ENCODE assay signal across 14 cellular contexts in the genomic region with DNA sequence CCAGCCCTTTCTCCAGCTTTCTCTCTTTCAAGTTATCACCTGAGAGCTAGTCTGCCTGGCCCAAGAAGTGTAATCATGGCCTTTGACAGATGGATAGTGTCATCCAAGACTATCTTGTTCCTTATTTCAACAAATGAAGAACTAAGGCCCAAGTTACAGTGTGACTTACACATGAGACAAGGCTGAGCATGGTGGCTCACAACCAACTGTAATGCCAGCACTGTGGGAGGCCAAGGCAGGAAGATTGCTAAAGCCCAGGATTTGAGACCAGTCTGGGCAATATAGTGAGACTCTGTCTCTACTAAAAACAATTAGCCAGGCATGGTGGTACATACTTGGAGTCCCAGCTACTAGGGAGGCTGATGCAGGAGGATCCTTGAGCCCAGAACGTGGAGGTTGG. TPM values are rescaled to one million over a fixed set of nuclear protein-coding genes. Genes with fewer than 3 reads are reported as not detected.
DNase-seq lines count a peak whose midpoint lies in the region; ATAC-seq, FAIRE-seq and TF ChIP-seq lines count a peak whose summit lies in the region.
"Had no signal": no experiment of that assay in that cellular context is flagged by ENCODE, and none has a peak within 500 bp of the region (broad histone marks: within the 10 kb centered on the region; RNA-seq: fewer than 3 reads in every experiment).

No MANE protein-coding gene starts in this region.

- H3K4me1 ChIP-seq in IMR-90 (ENCODE audit: control insufficient read depth, insufficient read depth, low read length) (peaks cover 23% of the 10 kb centered on the region), endodermal cell (ENCODE audit: control insufficient read depth, insufficient read depth, low read length) (peaks cover 21% of the 10 kb centered on the region)

- peak overlapping the region; percentile 100 for H2BK5ac ChIP-seq in IMR-90 (ENCODE audit: low read depth, low read length, poor library complexity, severe bottlenecking)

- 83% methylated on average over 1 of the region's 1 CpG; no CpG with 5 or more reads in 1 of the 2 experiments for WGBS in IMR-90 (ENCODE audit: extremely low coverage in 2 of 2, insufficient read length in 1 of 2), 2 experiments
- 82 to 86% methylated on average over 1 of the region's 1 CpG for WGBS in endodermal cell (ENCODE audit: insufficient coverage in 1 of 2, insufficient read length in 1 of 2), 2 experiments

- no TSS peak for BruUV-seq in IMR-90 (replicated peaks; lab: Mats Ljungman, UMichigan)

- H3K14ac ChIP-seq in IMR-90 (replicated peaks; ENCODE audit: low read depth, low read length): peak overlapping the region; percentile 100

- H2AFZ ChIP-seq in IMR-90 (replicated peaks; ENCODE audit: low read length, poor library complexity): no peak overlapping the region

- H3K27ac ChIP-seq in IMR-90 (ENCODE audit: insufficient read depth, low read length) (peak overlapping the region; percentile 98), endodermal cell (ENCODE audit: low read depth, low read length) (no peak overlapping the region)

- H3K27me3 ChIP-seq in IMR-90 (ENCODE audit: control insufficient read depth, insufficient read depth, low read length) (no peaks in the 10 kb centered on the region), endodermal cell (ENCODE audit: control insufficient read depth, insufficient read depth, low read length, poor library complexity, severe bottlenecking) (no peaks in the 10 kb centered on the region)

- TF ChIP-seq CTCF in IMR-90 (conservative IDR thresholded peaks at IDR 0.05; ENCODE audit: low read depth, low read length): no peak
- no peak for TF ChIP-seq CTCF in endodermal cell (conservative IDR thresholded peaks at IDR 0.05)
- no peak for TF ChIP-seq CTCF in osteocyte (IDR thresholded peaks at IDR 0.05)
- no peak for TF ChIP-seq CTCF in nephron progenitor cell (IDR thresholded peaks at IDR 0.05)

- H3K4me3 Mint-ChIP-seq in endodermal cell: no peak overlapping the region
- H3K4me3 Mint-ChIP-seq in osteocyte (ENCODE audit: unreplicated experiment): no peak overlapping the region
- H3K4me3 Mint-ChIP-seq in nephron progenitor cell: no peak overlapping the region
- H3K4me3 Mint-ChIP-seq: stimulated activated naive B cell treated with anti-CD40 and anti-IgM and Interleukin-4, amounts not matched to agents 10 μg/mL and 1 μg/mL and 100 μg/mL, for 72 hours; T-helper 1 cell treated with Interleukin-12 subunit alpha and Interleukin-12 subunit beta and Interleukin-4 antibody, amounts not matched to agents 30 μg/mL and 1 μg/mL, for 36 hours had no signal

- H3K9me3 Mint-ChIP-seq in endodermal cell: peaks cover 9% of the 10 kb centered on the region
- no peaks in the 10 kb centered on the region for H3K9me3 Mint-ChIP-seq in osteocyte (ENCODE audit: unreplicated experiment)
- H3K9me3 Mint-ChIP-seq in nephron progenitor cell: peaks cover 5% of the 10 kb centered on the region
- H3K9me3 Mint-ChIP-seq: stimulated activated naive B cell treated with anti-CD40 and anti-IgM and Interleukin-4, amounts not matched to agents 10 μg/mL and 1 μg/mL and 100 μg/mL, for 72 hours; T-helper 1 cell treated with Interleukin-12 subunit alpha and Interleukin-12 subunit beta and Interleukin-4 antibody, amounts not matched to agents 30 μg/mL and 1 μg/mL, for 36 hours had no signal

- dilution Hi-C loops in IMR-90 (cut with HindIII; ENCODE audit: low sequenced_read_pairs, unreplicated experiment): no loop called here

- H4K5ac ChIP-seq in IMR-90 (ENCODE audit: low read depth, low read length): peak overlapping the region; percentile 98

- peak overlapping the region; percentile 92 for H2AK9ac ChIP-seq in IMR-90 (replicated peaks; ENCODE audit: low read depth, low read length, poor library complexity)

- in situ Hi-C loops in IMR-90 (cut with MboI; ENCODE audit: low sequenced_read_pairs): no loop called here

- POLR2A ChIA-PET in IMR-90 (lab: Charles Lee; ENCODE audit: unreplicated experiment): no interaction called here

- peak overlapping the region; percentile 99 for H4K91ac ChIP-seq in IMR-90 (ENCODE audit: insufficient read depth, low read depth, low read length)

- H3K18ac ChIP-seq in IMR-90 (ENCODE audit: low read depth, low read length): peak overlapping the region; percentile 97

- ATAC-seq in IMR-90 (ENCODE audit: low read depth) (no peak), HG03521 (IDR thresholded peaks at IDR 0.05; ENCODE audit: unreplicated experiment) (no peak)
- ATAC-seq: stimulated activated naive B cell treated with anti-CD40 and anti-IgM and Interleukin-4, amounts not matched to agents 10 μg/mL and 1 μg/mL and 100 μg/mL, for 72 hours had no signal

- H3K79me1 ChIP-seq in IMR-90 (ENCODE audit: low read depth in 1 of 2, low read length in 2 of 2): peaks cover 5 to 43% of the 10 kb centered on the region in 2 experiments; a peak in 3 of 4 replicates

- H3K56ac ChIP-seq in IMR-90 (ENCODE audit: extremely low read depth, insufficient read depth, low read length): peak overlapping the region; percentile 72

- peak overlapping the region; percentile 100 for H3K4ac ChIP-seq in IMR-90 (ENCODE audit: low read depth, low read length)

- peaks cover 2% of the 10 kb centered on the region for H3K36me3 ChIP-seq in IMR-90 (ENCODE audit: control insufficient read depth, insufficient read depth, low read length)
- H3K36me3 ChIP-seq in endodermal cell (ENCODE audit: control insufficient read depth, insufficient read depth, low read length): peaks cover 2% of the 10 kb centered on the region

- H3K4me1 Mint-ChIP-seq in endodermal cell: peaks cover 23% of the 10 kb centered on the region
- peaks cover 50% of the 10 kb centered on the region for H3K4me1 Mint-ChIP-seq in osteocyte (ENCODE audit: unreplicated experiment)
- H3K4me1 Mint-ChIP-seq in nephron progenitor cell: peaks cover 22% of the 10 kb centered on the region

- CTCF ChIA-PET in IMR-90 (lab: Yijun Ruan, JAX): no interaction called here

- H3K9me3 ChIP-seq in IMR-90 (ENCODE audit: control insufficient read depth, insufficient read depth, low read length): no peaks in the 10 kb centered on the region
- no peaks in the 10 kb centered on the region for H3K9me3 ChIP-seq in endodermal cell (ENCODE audit: control insufficient read depth, low read length)

- H3K4me3 ChIP-seq in IMR-90 (ENCODE audit: insufficient read depth, low read depth, low read length): no peak overlapping the region
- no peak overlapping the region for H3K4me3 ChIP-seq in endodermal cell (ENCODE audit: low read length)

- peak overlapping the region; percentile 100 for H2BK20ac ChIP-seq in IMR-90 (ENCODE audit: low read depth, low read length)

- H3K36me3 Mint-ChIP-seq in endodermal cell (ENCODE audit: low read depth) (peaks cover 2% of the 10 kb centered on the region), osteocyte (ENCODE audit: unreplicated experiment) (no peaks in the 10 kb centered on the region), nephron progenitor cell (ENCODE audit: low read depth) (no peaks in the 10 kb centered on the region)
- H3K36me3 Mint-ChIP-seq: stimulated activated naive B cell treated with anti-CD40 and anti-IgM and Interleukin-4, amounts not matched to agents 10 μg/mL and 1 μg/mL and 100 μg/mL, for 72 hours had no signal

- peak overlapping the region; percentile 99 for H2AK5ac ChIP-seq in IMR-90 (ENCODE audit: low read depth, low read length)

- intact Hi-C loops in IMR-90 (cut with micrococcal nuclease): no loop called here

- H3K27me3 Mint-ChIP-seq in endodermal cell (ENCODE audit: insufficient read depth): no peaks in the 10 kb centered on the region
- H3K27me3 Mint-ChIP-seq in osteocyte (ENCODE audit: unreplicated experiment): no peaks in the 10 kb centered on the region
- peaks cover 6% of the 10 kb centered on the region for H3K27me3 Mint-ChIP-seq in nephron progenitor cell (ENCODE audit: low read depth, poor library complexity)
- H3K27me3 Mint-ChIP-seq: stimulated activated naive B cell treated with anti-CD40 and anti-IgM and Interleukin-4, amounts not matched to agents 10 μg/mL and 1 μg/mL and 100 μg/mL, for 72 hours had no signal

- DNase-seq in CD1c-positive myeloid dendritic cell (ENCODE audit: extremely low spot score): peak; percentile 63
- no peak for DNase-seq in IMR-90
- DNase-seq in endodermal cell: no peak
- no peak for DNase-seq in osteocyte (ENCODE audit: extremely low spot score, unreplicated experiment)
- DNase-seq in H54 (ENCODE audit: insufficient read length, low spot score): no peak
- no peak for DNase-seq in effector CD4-positive, alpha-beta T cell
- no peak for DNase-seq in nephron progenitor cell
- DNase-seq: C1 segment of cervical spinal cord; central memory CD4-positive, alpha-beta T cell; NK-92 treated with Interleukin-12 subunit alpha and Interleukin-12 subunit beta, amount 100 ng/mL, for 24 hours; stimulated activated CD4-positive, alpha-beta T cell treated with anti-CD3 and anti-CD28 coated beads, Interleukin-2, amount 100 ng/mL, for 48 hours; stimulated activated naive B cell treated with anti-CD40 and anti-IgM and Interleukin-4, amounts not matched to agents 10 μg/mL and 1 μg/mL and 100 μg/mL, for 72 hours had no signal

- FAIRE-seq in H54 (lab: Jason Lieb, UNC): no peak

- H3K9ac ChIP-seq in IMR-90 (ENCODE audit: low read depth, low read length) (peak overlapping the region; percentile 30; the same call in 1 of the 2 replicates), endodermal cell (ENCODE audit: extremely low read depth, low read length, poor library complexity, severe bottlenecking) (no peak overlapping the region)

- no peak for TF ChIP-seq RAD21 in IMR-90 (IDR thresholded peaks at IDR 0.05; ENCODE audit: low read length)

- H3K23ac ChIP-seq in IMR-90 (ENCODE audit: low read depth, low read length): peak overlapping the region; percentile 100

- H2BK120ac ChIP-seq in IMR-90 (ENCODE audit: low read depth, low read length): peak overlapping the region; percentile 100

- peaks cover 8% of the 10 kb centered on the region for H3K9me1 ChIP-seq in IMR-90 (ENCODE audit: insufficient read depth, low read length)

- H3K27ac Mint-ChIP-seq in endodermal cell (peak overlapping the region; percentile 24), osteocyte (ENCODE audit: unreplicated experiment) (peak overlapping the region; percentile 79), nephron progenitor cell (no peak overlapping the region)
- H3K27ac Mint-ChIP-seq: stimulated activated naive B cell treated with anti-CD40 and anti-IgM and Interleukin-4, amounts not matched to agents 10 μg/mL and 1 μg/mL and 100 μg/mL, for 72 hours; T-helper 1 cell treated with Interleukin-12 subunit alpha and Interleukin-12 subunit beta and Interleukin-4 antibody, amounts not matched to agents 30 μg/mL and 1 μg/mL, for 36 hours had no signal

- no peak for TF ChIP-seq POLR2A in IMR-90 (IDR thresholded peaks at IDR 0.05; ENCODE audit: low read depth, low read length)
- TF ChIP-seq POLR2A in H54 (IDR thresholded peaks at IDR 0.05; ENCODE audit: low read depth, low read length): no peak

- H3K4me2 ChIP-seq in IMR-90 (ENCODE audit: low read depth, low read length): no peak overlapping the region

- peak overlapping the region; percentile 96 to 99 for H4K8ac ChIP-seq in IMR-90 (ENCODE audit: low read depth in 2 of 2, low read length in 2 of 2)

- peak overlapping the region; percentile 93 for H2BK15ac ChIP-seq in IMR-90 (ENCODE audit: low read depth, low read length)

- H4K20me1 ChIP-seq in IMR-90 (ENCODE audit: insufficient read depth, low read length): no peaks in the 10 kb centered on the region

RNA-seq across cellular contexts. Expression of a gene that starts 3.7 kb away (rescaled TPM):
- 71.2 and 74.4 TPM in 2 replicates for total RNA-seq in IMR-90 (2012; rRNA removed)
- 148 and 165 TPM in 2 replicates for polyA plus RNA-seq in IMR-90 (2012; rRNA removed)
- polyA plus RNA-seq in IMR-90 (2012; cell fraction: cytosol; rRNA removed): 129 and 158 TPM in 2 replicates
- 168 and 358 TPM in 2 replicates for polyA plus RNA-seq in IMR-90 (2012; cell fraction: nucleus; rRNA removed; ENCODE audit: low replicate concordance)
- 100 to 1,000 TPM in 1 of 2 donors, 10 to 100 TPM in 1; 95.2 to 122 TPM for total RNA-seq in endodermal cell
- polyA plus RNA-seq in endodermal cell (2013, experiment 1 of 2): 76.3 TPM
- 73.8 TPM for polyA plus RNA-seq in endodermal cell (2013, experiment 2 of 2)
- total RNA-seq in osteocyte: 49.0 and 49.7 TPM in 2 replicates

RNA-seq across cellular contexts. Expression of a gene that starts 11.6 kb away (rescaled TPM):
- total RNA-seq in IMR-90 (2012; rRNA removed): 35.6 and 37.6 TPM in 2 replicates
- 72.3 and 81.6 TPM in 2 replicates for polyA plus RNA-seq in IMR-90 (2012; rRNA removed)
- polyA plus RNA-seq in IMR-90 (2012; cell fraction: cytosol; rRNA removed): 45.0 and 67.7 TPM in 2 replicates
- polyA plus RNA-seq in IMR-90 (2012; cell fraction: nucleus; rRNA removed; ENCODE audit: low replicate concordance): 104 and 165 TPM in 2 replicates
- total RNA-seq in endodermal cell: 10 to 100 TPM; 70.9 to 74.2 TPM
- polyA plus RNA-seq in endodermal cell (2013, experiment 1 of 2): 40.4 TPM
- 39.2 TPM for polyA plus RNA-seq in endodermal cell (2013, experiment 2 of 2)
- 82.8 and 85.0 TPM in 2 replicates for total RNA-seq in osteocyte

RNA-seq across cellular contexts. Expression of a gene that starts 49.0 kb away (rescaled TPM):
- total RNA-seq in IMR-90 (2012; rRNA removed): 0.18 and 0.28 TPM in 2 replicates
- 0.44 and 0.53 TPM in 2 replicates for polyA plus RNA-seq in IMR-90 (2012; rRNA removed)
- polyA plus RNA-seq in IMR-90 (2012; cell fraction: cytosol; rRNA removed): 0.36 and 1.0 TPM in 2 replicates
- 1.0 and 2.5 TPM in 2 replicates for polyA plus RNA-seq in IMR-90 (2012; cell fraction: nucleus; rRNA removed; ENCODE audit: low replicate concordance)
- total RNA-seq in endodermal cell: 1 to 10 TPM in 1 of 2 donors, under 1 TPM in 1; 0.79 to 1.3 TPM
- 0.57 TPM for polyA plus RNA-seq in endodermal cell (2013, experiment 1 of 2)
- 1.1 TPM for polyA plus RNA-seq in endodermal cell (2013, experiment 2 of 2)
- total RNA-seq in osteocyte: 0.43 TPM in 1 of 2 replicates, not detected in the other
